Comparison of ENCODE assay signal across 13 cellular contexts in the genomic region with DNA sequence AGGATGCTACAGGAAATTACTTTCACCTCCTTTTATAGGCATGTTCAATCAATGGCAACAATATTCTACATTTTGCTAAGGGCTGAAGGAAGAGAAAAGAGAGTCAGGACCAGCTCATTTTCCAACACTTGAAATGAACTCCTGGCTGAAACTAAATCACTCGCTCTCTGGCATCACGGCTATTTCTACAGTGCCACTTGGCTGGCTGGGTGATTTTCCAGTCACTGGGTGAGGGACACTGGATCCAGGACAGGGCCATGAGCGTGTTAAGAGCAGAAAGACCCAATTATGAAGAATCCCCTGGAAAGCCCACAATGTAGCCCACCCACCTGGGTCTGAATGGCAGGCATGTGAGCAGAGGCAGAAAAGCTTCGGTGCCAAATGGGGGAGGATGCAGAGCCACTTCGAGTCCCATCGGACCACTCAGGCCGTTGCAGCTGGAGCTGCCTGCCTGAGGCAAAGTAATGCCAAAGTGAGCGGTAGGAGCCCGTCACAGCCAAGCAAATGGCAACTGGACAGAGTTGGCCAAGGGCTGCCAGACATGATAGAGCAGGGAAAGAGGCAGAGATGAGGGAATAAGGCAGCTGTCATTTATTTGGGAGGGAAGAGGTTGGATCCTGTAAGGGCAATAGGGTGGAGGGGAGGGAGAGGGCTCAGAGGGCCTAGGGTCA.
"Had no signal": no experiment of that assay in that cellular context is flagged by ENCODE, and none has a peak within 500 bp of the region (broad histone marks: within the 10 kb centered on the region; RNA-seq: fewer than 3 reads in every experiment).

No MANE protein-coding gene starts in this region.

- ATAC-seq: activated CD8-positive, alpha-beta T cell treated with anti-CD3 and anti-CD28 coated beads, Interleukin-2, amount 10 ng/mL, durations not matched to agents 7 days and 5 days; left lobe of liver; right lobe of liver had no signal

- H3K27ac ChIP-seq: parathyroid adenoma, right lobe of liver, spleen had no signal

- H3K4me3 Mint-ChIP-seq: activated CD8-positive, alpha-beta T cell treated with anti-CD3 and anti-CD28 coated beads, Interleukin-2, amount 10 ng/mL, durations not matched to agents 7 days and 5 days; T-helper 1 cell treated with Interleukin-12 subunit alpha and Interleukin-12 subunit beta and Interleukin-4 antibody, amounts not matched to agents 30 μg/mL and 1 μg/mL, for 36 hours; type B pancreatic cell had no signal

- H3K36me3 Mint-ChIP-seq: type B pancreatic cell had no signal

- H3K9me3 ChIP-seq: right lobe of liver had no signal

- H2AFZ ChIP-seq: parathyroid adenoma had no signal

- DNase-seq: activated CD4-positive, alpha-beta T cell treated with anti-CD3 and anti-CD28 coated beads for 4 hours; activated CD8-positive, alpha-beta memory T cell treated with anti-CD3 and anti-CD28 coated beads, Interleukin-2, amount 50 U/mL, for 48 hours; activated CD8-positive, alpha-beta T cell treated with anti-CD3 and anti-CD28 coated beads, Interleukin-2, amount 10 ng/mL, durations not matched to agents 7 days and 5 days; dermis blood vessel endothelial cell; mesenchymal stem cell; right lobe of liver; spleen; stimulated activated CD4-positive, alpha-beta T cell treated with anti-CD3 and anti-CD28 coated beads, Interleukin-2, amount 100 ng/mL, for 24 hours; stimulated activated naive CD4-positive, alpha-beta T cell treated with Interleukin-2 at 50 U/mL for 16 hours had no signal

- H3K27me3 ChIP-seq: right lobe of liver, spleen had no signal

- H3K36me3 ChIP-seq: right lobe of liver had no signal

- H3K27me3 Mint-ChIP-seq: type B pancreatic cell had no signal

- H3K79me2 ChIP-seq: parathyroid adenoma had no signal

- H3K4me1 ChIP-seq: parathyroid adenoma, spleen had no signal

- H3K27ac Mint-ChIP-seq: activated CD8-positive, alpha-beta T cell treated with anti-CD3 and anti-CD28 coated beads, Interleukin-2, amount 10 ng/mL, durations not matched to agents 7 days and 5 days; T-helper 1 cell treated with Interleukin-12 subunit alpha and Interleukin-12 subunit beta and Interleukin-4 antibody, amounts not matched to agents 30 μg/mL and 1 μg/mL, for 36 hours; type B pancreatic cell had no signal

- H3K9ac ChIP-seq: parathyroid adenoma had no signal

- H3K4me3 ChIP-seq: right lobe of liver, spleen had no signal
